In genomic region chr5:172503925-172504730, GRCh38 we compare ENCODE assay signal across 1 cellular context.
TF ChIP-seq lines count a peak whose summit lies in the region.

No MANE protein-coding gene starts in this region.

TF ChIP-seq in HepG2, 621 proteins besides CTCF, POLR2A, EP300 and RAD21 (continued from another document):
- TF ChIP-seq E2F1 (CRISPR knock-in tag; IDR thresholded peaks at IDR 0.05) = no peak
- TF ChIP-seq TEAD3 (CRISPR knock-in tag; optimal IDR thresholded peaks at IDR 0.05; ENCODE audit: borderline replicate concordance) = no peak
- TF ChIP-seq ZNF362 (CRISPR knock-in tag; IDR thresholded peaks at IDR 0.05; ENCODE audit: borderline replicate concordance) = no peak
- no peak for TF ChIP-seq SIN3A (IDR thresholded peaks at IDR 0.05; ENCODE audit: borderline replicate concordance, low read depth, low read length)
- no peak for TF ChIP-seq ZNF772 (CRISPR knock-in tag; IDR thresholded peaks at IDR 0.05)
- TF ChIP-seq, protein P1, sequence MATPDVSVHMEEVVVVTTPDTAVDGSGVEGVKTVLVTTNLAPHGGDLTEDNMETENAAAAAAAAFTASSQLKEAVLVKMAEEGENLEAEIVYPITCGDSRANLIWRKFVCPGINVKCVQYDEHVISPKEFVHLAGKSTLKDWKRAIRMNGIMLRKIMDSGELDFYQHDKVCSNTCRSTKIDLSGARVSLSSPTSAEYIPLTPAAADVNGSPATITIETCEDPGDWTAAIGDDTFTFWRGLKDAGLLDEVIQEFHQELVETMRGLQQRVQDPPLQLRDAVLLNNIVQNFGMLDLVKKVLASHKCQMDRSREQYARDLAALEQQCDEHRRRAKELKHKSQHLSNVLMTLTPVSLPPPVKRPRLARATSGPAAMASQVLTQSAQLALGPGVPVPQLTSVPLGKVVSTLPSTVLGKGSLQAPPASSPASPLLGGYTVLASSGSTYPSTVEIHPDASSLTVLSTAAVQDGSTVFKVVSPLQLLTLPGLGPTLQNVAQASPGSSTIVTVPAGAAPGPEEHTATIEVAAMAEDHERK (CRISPR knock-in tag; IDR thresholded peaks at IDR 0.05; ENCODE audit: low read depth) = no peak
- TF ChIP-seq HNF1B (CRISPR knock-in tag; IDR thresholded peaks at IDR 0.05) = no peak
- TF ChIP-seq ZFP82 (CRISPR knock-in tag; IDR thresholded peaks at IDR 0.05; ENCODE audit: borderline replicate concordance) = no peak
- TF ChIP-seq PCBP1 (IDR thresholded peaks at IDR 0.05; ENCODE audit: borderline replicate concordance, low read depth, low read length) = no peak
